30 cellular contexts compared by ENCODE assay signal in the genomic region with DNA sequence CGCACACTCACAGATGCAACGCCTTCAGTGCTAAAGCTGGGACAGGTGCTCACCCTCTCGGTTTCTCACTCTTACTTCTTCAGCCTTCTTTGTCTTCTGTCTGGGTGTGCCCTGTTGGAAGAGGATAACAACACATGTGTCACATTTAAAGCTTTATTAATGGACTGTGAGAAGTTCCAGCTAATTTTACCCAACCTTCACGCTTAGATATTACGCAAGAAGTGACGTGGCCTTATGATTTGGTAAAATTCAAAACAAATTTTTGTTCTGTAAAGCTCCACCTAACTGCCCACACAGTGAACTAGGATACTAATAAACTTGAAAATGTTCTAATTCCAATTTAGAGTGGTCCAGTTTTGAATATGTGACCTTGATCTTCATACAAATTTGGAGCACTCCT.
"Had no signal": no experiment of that assay in that cellular context is flagged by ENCODE, and none has a peak within 500 bp of the region (broad histone marks: within the 10 kb centered on the region; RNA-seq: fewer than 3 reads in every experiment).

No MANE protein-coding gene starts in this region.

- DNase-seq: activated CD4-positive, alpha-beta T cell treated with anti-CD3 and anti-CD28 coated beads for 36 hours; activated CD4-positive, alpha-beta T cell treated with anti-CD3 and anti-CD28 coated beads, Interleukin-2, amount 10 ng/mL, durations not matched to agents 7 days and 5 days; activated CD4-positive, alpha-beta T cell treated with anti-CD3 and anti-CD28 coated beads, Interleukin-2, amount 50 U/mL, for 48 hours; activated CD8-positive, alpha-beta T cell treated with anti-CD3 and anti-CD28 coated beads, Interleukin-2, amount 10 ng/mL, durations not matched to agents 7 days and 5 days; activated gamma-delta T cell; activated naive CD4-positive, alpha-beta T cell treated with Interleukin-2 at 50 U/mL for 16 hours; activated naive CD8-positive, alpha-beta T cell treated with anti-CD3 and anti-CD28 coated beads, Interleukin-2, amount 10 ng/mL, durations not matched to agents 7 days and 5 days; activated T-cell treated with anti-CD3 and anti-CD28 coated beads, Interleukin-2, amount 50 U/mL, for 24 hours; amygdala; MV-4-11; NCI-H1092; NCI-H1436 treated with DMSO at 0.1 percent for 48 hours; NCI-H187; NCI-H2029 treated with DMSO at 0.1 percent for 48 hours; NCI-H2107; NCI-H2171; NCI-H510A; NCI-H526; NCI-H748 treated with DMSO at 0.1 percent for 48 hours; NK-92 treated with Interleukin-12 subunit alpha and Interleukin-12 subunit beta, amount 100 ng/mL, for 24 hours; PC-3; Peyer's patch; RPMI8226; SHP77 treated with DMSO at 0.1 percent for 48 hours; SK-N-SH had no signal

- H3K36me3 ChIP-seq: ascending aorta, cardiac muscle cell, Peyer's patch, SJSA1 had no signal

- H3K4me2 ChIP-seq: SK-N-SH had no signal

- H3K4me3 ChIP-seq: ascending aorta, cardiac muscle cell, Peyer's patch, SJSA1 had no signal

- H3K9ac ChIP-seq: SK-N-SH had no signal

- ATAC-seq: activated CD4-positive, alpha-beta T cell treated with anti-CD3 and anti-CD28 coated beads for 36 hours; activated CD4-positive, CD25-positive, alpha-beta regulatory T cell treated with anti-CD3 and anti-CD28 coated beads, Interleukin-2, amount 50 U/mL, for 24 hours; activated CD8-positive, alpha-beta T cell treated with anti-CD3 and anti-CD28 coated beads, Interleukin-2, amount 10 ng/mL, durations not matched to agents 7 days and 5 days; PC-3; WTC11 had no signal

- H3K4me1 ChIP-seq: Peyer's patch, SJSA1 had no signal

- H3K27ac ChIP-seq: ascending aorta, cardiac muscle cell, Peyer's patch, SJSA1 had no signal

- H3K27me3 ChIP-seq: ascending aorta, cardiac muscle cell, Peyer's patch, SJSA1 had no signal
